8 cellular contexts compared by ENCODE assay signal in genomic region chr2:231711677-231712461, GRCh38. TPM values are rescaled to one million over a fixed set of nuclear protein-coding genes. Genes with fewer than 3 reads are reported as not detected.
DNase-seq lines count a peak whose midpoint lies in the region; ATAC-seq, FAIRE-seq and TF ChIP-seq lines count a peak whose summit lies in the region.

No MANE protein-coding gene starts in this region.

- CTCF ChIA-PET in Caco-2 (lab: Charles Lee) (no interaction called here), endothelial cell of umbilical vein (lab: Charles Lee) (interaction anchor here (1.2 to 13.8 kb wide), 3 partner anchors 28 to 99 kb away, joined by 7 to 583 read pairs (median 107); no protein-coding TSS in a partner anchor)

- WGBS in pancreas, 2 donors, result 25 to 30% methylated on average over 9 of the region's 9 CpGs

- H2AFZ ChIP-seq in endothelial cell of umbilical vein (ENCODE audit: low read depth, low read length), result no peak overlapping the region

- H3K36me3 Mint-ChIP-seq in Caco-2 (ENCODE audit: insufficient read depth, unreplicated experiment), result peaks cover 88% of the 10 kb centered on the region

- H3K9ac ChIP-seq in endothelial cell of umbilical vein (replicated peaks; ENCODE audit: extremely low read depth, insufficient read depth, low read length), result peak overlapping the region; percentile 96

- H3K4me3 ChIP-seq in Caco-2 (ENCODE audit: low read depth, low read length) (peak overlapping the region; percentile 89), SJCRH30 (peak overlapping the region; percentile 96), endothelial cell of umbilical vein (replicated peaks in 1 of 3; ENCODE audit: insufficient read depth in 1 of 3, low read depth in 1 of 3, low read length in 3 of 3) (peak overlapping the region; percentile 60 to 86 (median 82)), pancreas (peak overlapping the region in 3 of 4 donors; percentile 88 to 100 (median 100))

- H3K79me2 ChIP-seq in endothelial cell of umbilical vein (ENCODE audit: control insufficient read depth, insufficient read depth, low read length), result peaks cover 41% of the 10 kb centered on the region

- no peaks in the 10 kb centered on the region for H3K27me3 Mint-ChIP-seq in Caco-2 (ENCODE audit: insufficient read depth, unreplicated experiment)

- H3K4me3 Mint-ChIP-seq in Caco-2 (ENCODE audit: unreplicated experiment), result peak overlapping the region; percentile 88

- H3K27me3 ChIP-seq in Caco-2 (replicated peaks; ENCODE audit: control insufficient read depth, insufficient read depth, low read length) (no peaks in the 10 kb centered on the region), SJCRH30 (no peaks in the 10 kb centered on the region), endothelial cell of umbilical vein (ENCODE audit: control insufficient read depth in 2 of 2, insufficient read depth in 2 of 2, low read length in 2 of 2) (no peaks in the 10 kb centered on the region), pancreas (no peaks in the 10 kb centered on the region)

- peaks cover 3% of the 10 kb centered on the region for H3K36me3 ChIP-seq in Caco-2 (ENCODE audit: control insufficient read depth, insufficient read depth, low read length)
- H3K36me3 ChIP-seq in SJCRH30, result peaks cover 46% of the 10 kb centered on the region
- peaks cover 11 to 17% of the 10 kb centered on the region in 2 experiments for H3K36me3 ChIP-seq in endothelial cell of umbilical vein (ENCODE audit: control insufficient read depth in 2 of 2, extremely low read depth in 1 of 2, insufficient read depth in 2 of 2, low read length in 2 of 2)
- H3K36me3 ChIP-seq in pancreas, result peaks cover 6 to 17% (median 10%) of the 10 kb centered on the region in 3 donors

- DNase-seq in Caco-2, result no peak
- no peak for DNase-seq in SJCRH30
- no peak for DNase-seq in endothelial cell of umbilical vein (ENCODE audit: low read depth, low spot score)
- peak in 1 of 6 donors; percentile 52 for DNase-seq in pancreas
- no peak for DNase-seq in hippocampal formation (lab: John Stamatoyannopoulos, UW)
- no peak for DNase-seq in HTR-8/SVneo (ENCODE audit: insufficient read length, low spot score)
- DNase-seq in NCI-H2081 treated with DMSO at 0.1 percent for 48 hours (lab: John Stamatoyannopoulos, UW), result no peak

- ATAC-seq in pancreas (no peak), HG03354 (IDR thresholded peaks at IDR 0.05; ENCODE audit: poor library complexity, severe bottlenecking, unreplicated experiment) (no peak)

- peaks cover 16% of the 10 kb centered on the region for H3K4me1 Mint-ChIP-seq in Caco-2 (ENCODE audit: low read depth, unreplicated experiment)

- H3K9me3 Mint-ChIP-seq in Caco-2 (ENCODE audit: unreplicated experiment), result no peaks in the 10 kb centered on the region

- peak; percentile 47 for FAIRE-seq in endothelial cell of umbilical vein (lab: Jason Lieb, UNC)
- no peak for FAIRE-seq in pancreas (lab: Jason Lieb, UNC)
- FAIRE-seq in HTR-8/SVneo (lab: Jason Lieb, UNC), result no peak

- H4K20me1 ChIP-seq in endothelial cell of umbilical vein (replicated peaks; ENCODE audit: control insufficient read depth, extremely low read depth, insufficient read depth, low read length), result no peaks in the 10 kb centered on the region

- POLR2A ChIA-PET in Caco-2 (lab: Charles Lee) (no interaction called here), endothelial cell of umbilical vein (lab: Charles Lee) (no interaction called here)

- H3K27ac ChIP-seq in SJCRH30 (no peak overlapping the region), endothelial cell of umbilical vein (ENCODE audit: insufficient read depth, low read depth, low read length) (no peak overlapping the region), pancreas (peak overlapping the region in 2 of 4 donors; percentile 96 to 100)

- H3K4me1 ChIP-seq in Caco-2 (peaks cover 11% of the 10 kb centered on the region), SJCRH30 (peaks cover 3% of the 10 kb centered on the region; the same call in 1 of the 2 replicates), endothelial cell of umbilical vein (ENCODE audit: control insufficient read depth, extremely low read depth, insufficient read depth, low read length) (peaks cover 27% of the 10 kb centered on the region), pancreas (peaks cover 0 to 14% (median 10%) of the 10 kb centered on the region in 3 donors)

- intact Hi-C loops in Caco-2 (cut with micrococcal nuclease; ENCODE audit: unreplicated experiment) (loop anchor here (10.0 kb wide), 1 partner anchor 73 kb away; the partner anchor contains the start of genes COPS7B and PDE6D), endothelial cell of umbilical vein (cut with micrococcal nuclease) (no loop called here), pancreas (cut with DNase I) (no loop called here)

- no peaks in the 10 kb centered on the region for H3K9me3 ChIP-seq in Caco-2
- no peaks in the 10 kb centered on the region for H3K9me3 ChIP-seq in SJCRH30 (replicated peaks)
- no peaks in the 10 kb centered on the region for H3K9me3 ChIP-seq in endothelial cell of umbilical vein (replicated peaks; ENCODE audit: control insufficient read depth, insufficient read depth, low read length)
- H3K9me3 ChIP-seq in pancreas, result no peaks in the 10 kb centered on the region

- peak overlapping the region; percentile 74 for H3K4me2 ChIP-seq in endothelial cell of umbilical vein (ENCODE audit: insufficient read depth, low read length)

- BruUV-seq in Caco-2 (replicated peaks; lab: Mats Ljungman, UMichigan) (no TSS peak), endothelial cell of umbilical vein (replicated peaks; lab: Mats Ljungman, UMichigan) (no TSS peak)

- TF ChIP-seq CTCF in Caco-2 (IDR thresholded peaks at IDR 0.05; ENCODE audit: insufficient read depth in 1 of 2, low read depth in 1 of 2, low read length in 1 of 2, severe bottlenecking in 1 of 2, unreplicated experiment in 1 of 2) (no peak), endothelial cell of umbilical vein (IDR thresholded peaks at IDR 0.05; ENCODE audit: extremely low read depth in 1 of 2, insufficient read depth in 1 of 2, low read depth in 1 of 2, low read length in 2 of 2) (no peak), pancreas (IDR thresholded peaks at IDR 0.05) (no peak)

- no peak for TF ChIP-seq POLR2A in endothelial cell of umbilical vein (IDR thresholded peaks at IDR 0.05; ENCODE audit: low read depth, low read length)

- H3K9me1 ChIP-seq in endothelial cell of umbilical vein (replicated peaks; ENCODE audit: control insufficient read depth, extremely low read depth, insufficient read depth, low read length), result no peaks in the 10 kb centered on the region

- dilution Hi-C loops in endothelial cell of umbilical vein (cut with MboI; ENCODE audit: extremely low pct_ligation_motif_present, low sequenced_read_pairs), result no loop called here

- H3K27ac Mint-ChIP-seq in Caco-2 (ENCODE audit: unreplicated experiment), result peak overlapping the region; percentile 79

TF ChIP-seq in endothelial cell of umbilical vein, 7 proteins besides CTCF, POLR2A, EP300 and RAD21:
- peak; percentile 12 for TF ChIP-seq POLR2AphosphoS5 (IDR thresholded peaks at IDR 0.05; ENCODE audit: insufficient read depth, low read depth, low read length)
- TF ChIP-seq GATA2 (IDR thresholded peaks at IDR 0.05; ENCODE audit: insufficient read depth, insufficient read length, low read depth, low read length), result no peak

RNA-seq across cellular contexts. Expression of gene PTMA, which starts 3.5 kb away (rescaled TPM):
- total RNA-seq in Caco-2 (2022), result 597 and 669 TPM in 2 replicates
- total RNA-seq in SJCRH30 (2014; rRNA removed; shearing (Covaris generic)), result 1,694 and 1,855 TPM in 2 replicates
- total RNA-seq in endothelial cell of umbilical vein, result 1,418 and 1,488 TPM in 2 replicates
- polyA plus RNA-seq in endothelial cell of umbilical vein, result 273 and 404 TPM in 2 replicates
- polyA plus RNA-seq in endothelial cell of umbilical vein (2011; cell fraction: cytosol; rRNA removed), result 749 and 766 TPM in 2 replicates
- 329 and 598 TPM in 2 replicates for polyA plus RNA-seq in endothelial cell of umbilical vein (2011; cell fraction: nucleus; rRNA removed)
- 1,179 and 1,542 TPM in 2 replicates for polyA plus RNA-seq in endothelial cell of umbilical vein (2012)
- 229 and 282 TPM in 2 replicates for polyA minus RNA-seq in endothelial cell of umbilical vein
- polyA minus RNA-seq in endothelial cell of umbilical vein (2011; cell fraction: cytosol; rRNA and poly(A)+ RNA removed), result 411 TPM
- polyA minus RNA-seq in endothelial cell of umbilical vein (2011; cell fraction: nucleus; rRNA and poly(A)+ RNA removed), result 112 and 238 TPM in 2 replicates
- total RNA-seq in pancreas, result 100 to 1,000 TPM; 319 to 600 (median 503) TPM
- polyA plus RNA-seq in pancreas, result 100 to 1,000 TPM; 627 to 751 TPM
